ENCODE assay signal across 9 cellular contexts in the genomic region with DNA sequence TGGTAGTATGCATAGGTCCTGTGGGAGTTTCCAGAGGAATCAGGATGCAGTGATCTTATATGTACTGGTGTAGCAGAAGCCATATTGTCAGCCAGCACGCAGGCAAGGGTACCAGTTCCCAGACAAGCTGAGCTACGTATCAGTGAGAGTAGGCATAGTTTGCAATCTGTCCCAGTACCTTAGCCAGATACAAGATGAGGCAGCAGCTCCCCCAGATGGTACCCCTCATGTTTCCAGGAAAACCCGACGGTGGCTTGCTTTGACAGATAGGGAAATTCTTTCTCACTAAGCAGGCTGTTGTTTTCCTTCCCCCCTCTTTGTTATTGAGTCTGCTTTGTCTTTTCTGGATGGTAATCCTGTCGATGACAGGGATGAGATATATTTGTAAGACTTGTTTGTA.
A peak's percentile ranks its signal among the peaks of the same experiment; 100 is the strongest.
DNase-seq lines count a peak whose midpoint lies in the region; ATAC-seq and TF ChIP-seq lines count a peak whose summit lies in the region.
"Had no signal": no experiment of that assay in that cellular context is flagged by ENCODE, and none has a peak within 500 bp of the region (broad histone marks: within the 10 kb centered on the region; RNA-seq: fewer than 3 reads in every experiment).

No MANE protein-coding gene starts in this region.

- DNase-seq in CD1c-positive myeloid dendritic cell (ENCODE audit: extremely low spot score) (peak; percentile 10), RWPE2 (ENCODE audit: low spot score) (no peak), memory B cell (ENCODE audit: low spot score in 2 of 2) (peak in 1 of 2 donors; percentile 11), NCI-H1105 (lab: John Stamatoyannopoulos, UW) (no peak), NCI-H1930 (lab: John Stamatoyannopoulos, UW) (no peak), mesothelial cell of epicardium (ENCODE audit: low spot score in 2 of 2, unreplicated experiment in 2 of 2) (no peak)
- peak; percentile 60 for DNase-seq in activated naive CD4-positive, alpha-beta T cell treated with anti-CD3 and anti-CD28 coated beads, Interleukin-2, amount 10 ng/mL, durations not matched to agents 7 days and 5 days

- H3K4me3 Mint-ChIP-seq in activated naive CD4-positive, alpha-beta T cell treated with anti-CD3 and anti-CD28 coated beads, Interleukin-2, amount 10 ng/mL, durations not matched to agents 7 days and 5 days, result no peak overlapping the region
- H3K4me3 Mint-ChIP-seq in memory B cell (no peak overlapping the region), mesothelial cell of epicardium (no peak overlapping the region)

- no peaks in the 10 kb centered on the region for H3K36me3 ChIP-seq in RWPE2 (ENCODE audit: low read depth)
- H3K36me3 ChIP-seq: Peyer's patch had no signal

- H3K27ac Mint-ChIP-seq in activated naive CD4-positive, alpha-beta T cell treated with anti-CD3 and anti-CD28 coated beads, Interleukin-2, amount 10 ng/mL, durations not matched to agents 7 days and 5 days, result no peak overlapping the region
- H3K27ac Mint-ChIP-seq in memory B cell (peak overlapping the region; percentile 45), mesothelial cell of epicardium (no peak overlapping the region)

- H3K4me1 Mint-ChIP-seq in activated naive CD4-positive, alpha-beta T cell treated with anti-CD3 and anti-CD28 coated beads, Interleukin-2, amount 10 ng/mL, durations not matched to agents 7 days and 5 days, result peaks cover 74% of the 10 kb centered on the region
- H3K4me1 Mint-ChIP-seq in memory B cell, result peaks cover 42% of the 10 kb centered on the region
- H3K4me1 Mint-ChIP-seq in mesothelial cell of epicardium, result peaks cover 21% of the 10 kb centered on the region

- H3K4me3 ChIP-seq in RWPE2 (ENCODE audit: severe bottlenecking), result no peak overlapping the region
- H3K4me3 ChIP-seq: Peyer's patch had no signal

- ATAC-seq in RWPE2 (ENCODE audit: low read depth), result no peak
- peak; percentile 62 for ATAC-seq in memory B cell (ENCODE audit: low read depth)
- no peak for ATAC-seq in HG02981 (IDR thresholded peaks at IDR 0.05; ENCODE audit: unreplicated experiment)

- H3K4me1 ChIP-seq in RWPE2 (ENCODE audit: insufficient read depth, poor library complexity, severe bottlenecking), result no peaks in the 10 kb centered on the region

- no peaks in the 10 kb centered on the region for H3K9me3 Mint-ChIP-seq in activated naive CD4-positive, alpha-beta T cell treated with anti-CD3 and anti-CD28 coated beads, Interleukin-2, amount 10 ng/mL, durations not matched to agents 7 days and 5 days
- H3K9me3 Mint-ChIP-seq in memory B cell (no peaks in the 10 kb centered on the region), mesothelial cell of epicardium (peaks cover 2% of the 10 kb centered on the region)

- H3K27me3 Mint-ChIP-seq in activated naive CD4-positive, alpha-beta T cell treated with anti-CD3 and anti-CD28 coated beads, Interleukin-2, amount 10 ng/mL, durations not matched to agents 7 days and 5 days, result no peaks in the 10 kb centered on the region
- H3K27me3 Mint-ChIP-seq in memory B cell, result no peaks in the 10 kb centered on the region
- peaks cover 2% of the 10 kb centered on the region for H3K27me3 Mint-ChIP-seq in mesothelial cell of epicardium (ENCODE audit: low read depth)

- H3K9me3 ChIP-seq in RWPE2 (ENCODE audit: severe bottlenecking), result no peaks in the 10 kb centered on the region
- H3K9me3 ChIP-seq: Peyer's patch had no signal

- peak; percentile 9 for TF ChIP-seq CTCF in RWPE2 (IDR thresholded peaks at IDR 0.05; ENCODE audit: poor library complexity, severe bottlenecking)
- no peak for TF ChIP-seq CTCF in mesothelial cell of epicardium (IDR thresholded peaks at IDR 0.05; ENCODE audit: unreplicated experiment)

- H3K27ac ChIP-seq in RWPE2 (ENCODE audit: poor library complexity, severe bottlenecking), result no peak overlapping the region
- H3K27ac ChIP-seq: Peyer's patch had no signal

- peaks cover 12% of the 10 kb centered on the region for H3K36me3 Mint-ChIP-seq in activated naive CD4-positive, alpha-beta T cell treated with anti-CD3 and anti-CD28 coated beads, Interleukin-2, amount 10 ng/mL, durations not matched to agents 7 days and 5 days
- H3K36me3 Mint-ChIP-seq in memory B cell (peaks cover 17% of the 10 kb centered on the region), mesothelial cell of epicardium (peaks cover 2% of the 10 kb centered on the region)

- CTCF ChIA-PET in activated naive CD4-positive, alpha-beta T cell treated with anti-CD3 and anti-CD28 coated beads, Interleukin-2, amount 10 ng/mL, durations not matched to agents 7 days and 5 days (lab: Charles Lee), result interaction anchor here (0.7 to 4.8 kb wide), 8 partner anchors 42 to 143 kb away, joined by 3 to 43 read pairs (median 6); partner anchors contain the start of gene STIM1

- H3K27me3 ChIP-seq in RWPE2 (ENCODE audit: insufficient read depth, poor library complexity, severe bottlenecking), result no peaks in the 10 kb centered on the region
- H3K27me3 ChIP-seq: Peyer's patch had no signal

Comparison
In these comparisons a context has a peak if more than half of its experiments do, and no peak if none do; other contexts are left out.
1. DNase-seq: peak in CD1c-positive myeloid dendritic cell (single experiment) and activated naive CD4-positive, alpha-beta T cell treated with anti-CD3 and anti-CD28 coated beads, Interleukin-2, amount 10 ng/mL, durations not matched to agents 7 days and 5 days (single experiment); none in RWPE2 (single experiment), NCI-H1105 (single experiment), NCI-H1930 (0 of 2) and mesothelial cell of epicardium (0 of 2).